ENCODE assay signal across 1 cellular context in genomic region chr17:74203439-74204240, GRCh38.
TF ChIP-seq lines count a peak whose summit lies in the region.

Gene RPL38, plus strand, starts transcription at chr17:74203678. Its CDS starts 278 bp downstream, at chr17:74203956.

TF ChIP-seq in HEK293, 187 proteins besides CTCF, POLR2A, EP300 and RAD21 (continued from another document and continues in another):
- no peak for TF ChIP-seq ZNF18 (tag by site-specific recombination; IDR thresholded peaks at IDR 0.05)
- TF ChIP-seq KLF9 (tag by site-specific recombination; IDR thresholded peaks at IDR 0.05; ENCODE audit: low read depth): peak; percentile 52
- TF ChIP-seq ZSCAN4 (tag by site-specific recombination; IDR thresholded peaks at IDR 0.05): no peak
- TF ChIP-seq BCL11A (tag by site-specific recombination; IDR thresholded peaks at IDR 0.05; ENCODE audit: low read depth): no peak
- no peak for TF ChIP-seq ZNF211 (tag by site-specific recombination; IDR thresholded peaks at IDR 0.05; ENCODE audit: low read depth)
- no peak for TF ChIP-seq ZNF423 (tag by site-specific recombination; IDR thresholded peaks at IDR 0.05)
- no peak for TF ChIP-seq AEBP2 (tag by site-specific recombination; IDR thresholded peaks at IDR 0.05; ENCODE audit: borderline replicate concordance)
- no peak for TF ChIP-seq ZNF274 (IDR thresholded peaks at IDR 0.05; ENCODE audit: low read length)
- no peak for TF ChIP-seq ZNF274 (tag by site-specific recombination; IDR thresholded peaks at IDR 0.05; ENCODE audit: borderline replicate concordance)
- peak; percentile 71 for TF ChIP-seq ZNF341 (tag by site-specific recombination; IDR thresholded peaks at IDR 0.05; ENCODE audit: low read depth)
- peak; percentile 58; the same call in 1 of the 2 replicates for TF ChIP-seq TRIM28 (IDR thresholded peaks at IDR 0.05; ENCODE audit: borderline replicate concordance, low read length)
- no peak for TF ChIP-seq ZNF280C (tag by site-specific recombination; IDR thresholded peaks at IDR 0.05)
- TF ChIP-seq ZNF645 (tag by site-specific recombination; IDR thresholded peaks at IDR 0.05): peak; percentile 58; the same call in 1 of the 2 replicates
- no peak for TF ChIP-seq BCL6B (tag by site-specific recombination; IDR thresholded peaks at IDR 0.05)
- no peak for TF ChIP-seq BCL11B (tag by site-specific recombination; IDR thresholded peaks at IDR 0.05; ENCODE audit: low read depth)
- TF ChIP-seq ZNF324 (tag by site-specific recombination; IDR thresholded peaks at IDR 0.05): peak; percentile 91
- peak; percentile 60; the same call in 1 of the 2 replicates for TF ChIP-seq ZNF624 (tag by site-specific recombination; IDR thresholded peaks at IDR 0.05)
- peak; percentile 98 for TF ChIP-seq SP3 (tag by site-specific recombination; IDR thresholded peaks at IDR 0.05)
- TF ChIP-seq ZNF555 (tag by site-specific recombination; conservative IDR thresholded peaks at IDR 0.05): no peak
- peak; percentile 91 for TF ChIP-seq SP7 (tag by site-specific recombination; IDR thresholded peaks at IDR 0.05)
- peak; percentile 92 for TF ChIP-seq ZBTB11 (tag by site-specific recombination; conservative IDR thresholded peaks at IDR 0.05; ENCODE audit: low read depth)
- 0 out of 2 replicates have a peak, but pooled peaks have one; percentile 58 for TF ChIP-seq ZSCAN16 (tag by site-specific recombination; IDR thresholded peaks at IDR 0.05)
- TF ChIP-seq SALL2 (tag by site-specific recombination; IDR thresholded peaks at IDR 0.05; ENCODE audit: borderline replicate concordance): no peak
- no peak for TF ChIP-seq ZNF221 (tag by site-specific recombination; IDR thresholded peaks at IDR 0.05; ENCODE audit: borderline replicate concordance)
- 0 out of 2 replicates have a peak, but pooled peaks have one; percentile 25 for TF ChIP-seq ZNF561 (tag by site-specific recombination; IDR thresholded peaks at IDR 0.05; ENCODE audit: borderline replicate concordance)
- peak; percentile 57 for TF ChIP-seq KLF1 (tag by site-specific recombination; IDR thresholded peaks at IDR 0.05)
- peak; percentile 84 for TF ChIP-seq ZNF366 (tag by site-specific recombination; conservative IDR thresholded peaks at IDR 0.05)
- TF ChIP-seq TCF7L2 (IDR thresholded peaks at IDR 0.05; ENCODE audit: borderline replicate concordance, low read depth, low read length): no peak
- TF ChIP-seq ZBTB6 (tag by site-specific recombination; IDR thresholded peaks at IDR 0.05): peak; percentile 46
- no peak for TF ChIP-seq ZNF214 (tag by site-specific recombination; IDR thresholded peaks at IDR 0.05; ENCODE audit: borderline replicate concordance)
- TF ChIP-seq REPIN1 (tag by site-specific recombination; IDR thresholded peaks at IDR 0.05; ENCODE audit: low read depth): peak; percentile 78; the same call in 1 of the 2 replicates
- TF ChIP-seq ZBTB17 (tag by site-specific recombination; IDR thresholded peaks at IDR 0.05): peak; percentile 86
- TF ChIP-seq ZNF354C (tag by site-specific recombination; IDR thresholded peaks at IDR 0.05; ENCODE audit: borderline replicate concordance, low read depth): no peak
- TF ChIP-seq MZF1 (tag by site-specific recombination; IDR thresholded peaks at IDR 0.05; ENCODE audit: borderline replicate concordance): no peak
- TF ChIP-seq ZNF514 (tag by site-specific recombination; IDR thresholded peaks at IDR 0.05): no peak
- no peak for TF ChIP-seq ZNF174 (tag by site-specific recombination; IDR thresholded peaks at IDR 0.05)
- no peak for TF ChIP-seq PRDM2 (tag by site-specific recombination; IDR thresholded peaks at IDR 0.05; ENCODE audit: borderline replicate concordance)
- peak; percentile 97 for TF ChIP-seq ZFP37 (tag by site-specific recombination; IDR thresholded peaks at IDR 0.05)
- no peak for TF ChIP-seq ZNF169 (tag by site-specific recombination; IDR thresholded peaks at IDR 0.05)
- no peak for TF ChIP-seq ZNF510 (tag by site-specific recombination; IDR thresholded peaks at IDR 0.05; ENCODE audit: insufficient replicate concordance)
- TF ChIP-seq ZNF843 (tag by site-specific recombination; IDR thresholded peaks at IDR 0.05): peak; percentile 81
- TF ChIP-seq HOXA7 (CRISPR knock-in tag; IDR thresholded peaks at IDR 0.05; ENCODE audit: borderline replicate concordance): no peak
- peak; percentile 88 for TF ChIP-seq SP2 (tag by site-specific recombination; IDR thresholded peaks at IDR 0.05)
